ENCODE assay signal across 17 cellular contexts in genomic region chr9:13580760-13581159, GRCh38.
DNase-seq lines count a peak whose midpoint lies in the region; ATAC-seq and TF ChIP-seq lines count a peak whose summit lies in the region.
"Had no signal": no experiment of that assay in that cellular context is flagged by ENCODE, and none has a peak within 500 bp of the region (broad histone marks: within the 10 kb centered on the region; RNA-seq: fewer than 3 reads in every experiment).

No MANE protein-coding gene starts in this region.

- H3K27me3 Mint-ChIP-seq in GM23338 (ENCODE audit: insufficient read depth, low read depth, poor library complexity), result peaks cover 2% of the 10 kb centered on the region
- no peaks in the 10 kb centered on the region for H3K27me3 Mint-ChIP-seq in endodermal cell (ENCODE audit: insufficient read depth)
- H3K27me3 Mint-ChIP-seq: CD4-positive, CD25-positive, alpha-beta regulatory T cell; CD8-positive, alpha-beta memory T cell had no signal

- no peaks in the 10 kb centered on the region for H4K20me1 ChIP-seq in GM23338 (replicated peaks; ENCODE audit: insufficient read depth)
- H4K20me1 ChIP-seq in Karpas-422 (ENCODE audit: insufficient read depth, low read depth, low read length), result no peaks in the 10 kb centered on the region

- H3K27ac ChIP-seq in GM23338 (ENCODE audit: low read depth) (no peak overlapping the region), Karpas-422 (ENCODE audit: low read length) (no peak overlapping the region), endodermal cell (ENCODE audit: low read depth, low read length) (no peak overlapping the region), upper lobe of right lung (no peak overlapping the region), body of pancreas (no peak overlapping the region)
- H3K27ac ChIP-seq: HL-60 had no signal

- intact Hi-C loops in upper lobe of right lung (cut with DNase I), result no loop called here
- intact Hi-C loops in body of pancreas (cut with DNase I), result no loop called here

- H3K4me1 Mint-ChIP-seq in GM23338 (peaks cover 21% of the 10 kb centered on the region), endodermal cell (peaks cover 3% of the 10 kb centered on the region)
- H3K4me1 Mint-ChIP-seq: CD4-positive, CD25-positive, alpha-beta regulatory T cell; CD8-positive, alpha-beta memory T cell had no signal

- H3K27ac Mint-ChIP-seq in GM23338 (no peak overlapping the region), endodermal cell (no peak overlapping the region)
- H3K27ac Mint-ChIP-seq: CD4-positive, CD25-positive, alpha-beta regulatory T cell; CD8-positive, alpha-beta memory T cell had no signal

- DNase-seq in GM23338 (ENCODE audit: low spot score) (no peak), Karpas-422 (no peak), endodermal cell (peak; percentile 58), upper lobe of right lung (no peak), body of pancreas (no peak), H7 (no peak)
- DNase-seq in stimulated activated CD4-positive, alpha-beta T cell treated with anti-CD3 and anti-CD28 coated beads, Interleukin-1b, Interleukin-23, amount 100 ng/mL, for 48 hours, result no peak
- DNase-seq: ACHN; BE2C; C1 segment of cervical spinal cord; CD4-positive, CD25-positive, alpha-beta regulatory T cell; CD8-positive, alpha-beta memory T cell; COR-L47; GOT3; HCEC 1CT had no signal

- H3K36me3 Mint-ChIP-seq in GM23338 (ENCODE audit: low read depth) (no peaks in the 10 kb centered on the region), endodermal cell (ENCODE audit: low read depth) (no peaks in the 10 kb centered on the region)
- H3K36me3 Mint-ChIP-seq: CD4-positive, CD25-positive, alpha-beta regulatory T cell; CD8-positive, alpha-beta memory T cell had no signal

- H3K9me3 ChIP-seq in Karpas-422 (ENCODE audit: low read length), result no peaks in the 10 kb centered on the region
- no peaks in the 10 kb centered on the region for H3K9me3 ChIP-seq in endodermal cell (ENCODE audit: control insufficient read depth, low read length)
- H3K9me3 ChIP-seq in upper lobe of right lung, result no peaks in the 10 kb centered on the region
- H3K9me3 ChIP-seq in body of pancreas, result no peaks in the 10 kb centered on the region
- H3K9me3 ChIP-seq: BE2C had no signal

- H3F3A ChIP-seq in GM23338 (replicated peaks; ENCODE audit: low read depth), result no peaks in the 10 kb centered on the region

- H3K9me2 ChIP-seq in GM23338 (ENCODE audit: insufficient read depth) (no peaks in the 10 kb centered on the region), Karpas-422 (replicated peaks; ENCODE audit: insufficient read depth, low read length) (no peaks in the 10 kb centered on the region)

- no peak overlapping the region for H3K4me3 ChIP-seq in GM23338
- H3K4me3 ChIP-seq in Karpas-422 (ENCODE audit: low read length), result no peak overlapping the region
- H3K4me3 ChIP-seq in endodermal cell (ENCODE audit: low read length), result no peak overlapping the region
- no peak overlapping the region for H3K4me3 ChIP-seq in upper lobe of right lung
- no peak overlapping the region for H3K4me3 ChIP-seq in body of pancreas
- H3K4me3 ChIP-seq in H7 (ENCODE audit: insufficient read depth, low read depth, low read length), result no peak overlapping the region
- H3K4me3 ChIP-seq: K562 had no signal

- H3K4me3 Mint-ChIP-seq in GM23338 (no peak overlapping the region), endodermal cell (no peak overlapping the region)
- H3K4me3 Mint-ChIP-seq: CD4-positive, CD25-positive, alpha-beta regulatory T cell; CD8-positive, alpha-beta memory T cell had no signal

- peaks cover 16% of the 10 kb centered on the region for H3K4me1 ChIP-seq in GM23338 (ENCODE audit: insufficient read depth)
- H3K4me1 ChIP-seq in Karpas-422 (ENCODE audit: low read length), result peaks cover 22% of the 10 kb centered on the region
- H3K4me1 ChIP-seq in endodermal cell (ENCODE audit: control insufficient read depth, insufficient read depth, low read length), result peaks cover 5% of the 10 kb centered on the region
- H3K4me1 ChIP-seq in upper lobe of right lung, result no peaks in the 10 kb centered on the region
- H3K4me1 ChIP-seq in body of pancreas, result no peaks in the 10 kb centered on the region
- H3K4me1 ChIP-seq: BE2C had no signal

- H3K36me3 ChIP-seq in GM23338 (ENCODE audit: insufficient read depth), result no peaks in the 10 kb centered on the region
- no peaks in the 10 kb centered on the region for H3K36me3 ChIP-seq in Karpas-422 (ENCODE audit: insufficient read depth, low read length)
- no peaks in the 10 kb centered on the region for H3K36me3 ChIP-seq in endodermal cell (ENCODE audit: control insufficient read depth, insufficient read depth, low read length)
- no peaks in the 10 kb centered on the region for H3K36me3 ChIP-seq in upper lobe of right lung
- no peaks in the 10 kb centered on the region for H3K36me3 ChIP-seq in body of pancreas (replicated peaks in 1 of 2; ENCODE audit: insufficient read depth in 1 of 2, low read depth in 2 of 2)
- H3K36me3 ChIP-seq in H7 (replicated peaks; ENCODE audit: control insufficient read depth, insufficient read depth, low read length), result no peaks in the 10 kb centered on the region
- H3K36me3 ChIP-seq: BE2C had no signal

- H3K9ac ChIP-seq in Karpas-422 (ENCODE audit: low read length), result no peak overlapping the region
- no peak overlapping the region for H3K9ac ChIP-seq in endodermal cell (ENCODE audit: extremely low read depth, low read length, poor library complexity, severe bottlenecking)

- H3K4me2 ChIP-seq in GM23338 (no peak overlapping the region), Karpas-422 (ENCODE audit: low read depth, low read length, poor library complexity, severe bottlenecking) (no peak overlapping the region)

- 92% methylated on average over 5 of the region's 5 CpGs; no CpG with 5 or more reads in 1 of the 2 experiments for WGBS in endodermal cell (ENCODE audit: insufficient coverage in 1 of 2, insufficient read length in 1 of 2), 2 experiments
- 84% methylated on average over 5 of the region's 5 CpGs for WGBS in body of pancreas, 2 donors

- ATAC-seq in GM23338 (peak; percentile 65), upper lobe of right lung (peak; percentile 19), body of pancreas (no peak)
- ATAC-seq: K562 had no signal

- no peaks in the 10 kb centered on the region for H3K27me3 ChIP-seq in GM23338 (ENCODE audit: insufficient read depth)
- H3K27me3 ChIP-seq in Karpas-422 (ENCODE audit: low read length), result no peaks in the 10 kb centered on the region
- H3K27me3 ChIP-seq in endodermal cell (ENCODE audit: control insufficient read depth, insufficient read depth, low read length, poor library complexity, severe bottlenecking), result no peaks in the 10 kb centered on the region
- no peaks in the 10 kb centered on the region for H3K27me3 ChIP-seq in upper lobe of right lung
- H3K27me3 ChIP-seq in body of pancreas, result no peaks in the 10 kb centered on the region
- no peaks in the 10 kb centered on the region for H3K27me3 ChIP-seq in H7 (ENCODE audit: control insufficient read depth, insufficient read depth, low read length)
- H3K27me3 ChIP-seq: BE2C had no signal

- no peaks in the 10 kb centered on the region for H3K79me2 ChIP-seq in GM23338 (replicated peaks; ENCODE audit: insufficient read depth)
- H3K79me2 ChIP-seq in Karpas-422 (ENCODE audit: low read length), result no peaks in the 10 kb centered on the region

- TF ChIP-seq POLR2A in body of pancreas (IDR thresholded peaks at IDR 0.05), result no peak

- H3K9me3 Mint-ChIP-seq in GM23338, result no peaks in the 10 kb centered on the region
- H3K9me3 Mint-ChIP-seq in endodermal cell, result no peaks in the 10 kb centered on the region

- H2AFZ ChIP-seq in GM23338 (no peak overlapping the region), Karpas-422 (ENCODE audit: low read length) (peak overlapping the region; percentile 29; the same call in 1 of the 2 replicates)

- peak in 1 of 2 experiments; percentile 53; a peak in 2 of 4 replicates for TF ChIP-seq CTCF in GM23338 (conservative IDR thresholded peaks at IDR 0.05; ENCODE audit: low read depth in 2 of 2)
- TF ChIP-seq CTCF in endodermal cell (conservative IDR thresholded peaks at IDR 0.05), result peak; percentile 37
- TF ChIP-seq CTCF in upper lobe of right lung (IDR thresholded peaks at IDR 0.05), result no peak
- TF ChIP-seq CTCF in body of pancreas (IDR thresholded peaks at IDR 0.05), result no peak

TF ChIP-seq in GM23338, 12 proteins besides CTCF, POLR2A, EP300 and RAD21 (continues in another document):
- TF ChIP-seq ETS1 (IDR thresholded peaks at IDR 0.05) (no peak), JUNB (IDR thresholded peaks at IDR 0.05; ENCODE audit: unreplicated experiment) (no peak), EZH2phosphoT487 (IDR thresholded peaks at IDR 0.05; ENCODE audit: unreplicated experiment) (no peak), NANOG (IDR thresholded peaks at IDR 0.05; ENCODE audit: borderline replicate concordance) (no peak), STAT1 (IDR thresholded peaks at IDR 0.05; ENCODE audit: unreplicated experiment) (no peak), CREB1 (CRISPR knock-in tag; IDR thresholded peaks at IDR 0.05; ENCODE audit: low read depth) (no peak)
